In the genomic region with DNA sequence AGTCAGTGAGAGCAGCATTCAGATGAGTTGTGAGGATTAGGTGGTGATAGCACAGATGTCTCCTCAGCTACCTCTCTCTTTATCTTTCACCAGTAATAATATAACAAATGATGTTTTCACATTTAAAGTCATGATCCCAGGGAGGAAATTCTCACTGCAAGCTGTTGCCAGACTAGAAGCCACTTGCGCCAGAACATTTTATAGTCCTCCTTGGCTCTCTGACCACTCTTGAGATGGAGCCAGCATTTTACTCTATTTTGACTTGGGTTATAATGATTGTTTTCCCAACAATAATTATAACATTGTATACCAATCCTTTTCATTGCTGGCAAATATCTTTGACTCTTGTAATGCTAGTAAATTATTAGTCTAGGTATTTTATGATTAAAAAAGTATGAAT, we compare ENCODE assay signal across 2 cellular contexts.
TF ChIP-seq lines count a peak whose summit lies in the region.

No MANE protein-coding gene starts in this region.

TF ChIP-seq in endothelial cell of umbilical vein, 7 proteins besides CTCF, POLR2A, EP300 and RAD21 (continued from another document):
- TF ChIP-seq, protein P1, sequence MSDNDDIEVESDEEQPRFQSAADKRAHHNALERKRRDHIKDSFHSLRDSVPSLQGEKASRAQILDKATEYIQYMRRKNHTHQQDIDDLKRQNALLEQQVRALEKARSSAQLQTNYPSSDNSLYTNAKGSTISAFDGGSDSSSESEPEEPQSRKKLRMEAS (IDR thresholded peaks at IDR 0.05; ENCODE audit: insufficient read depth, insufficient read length) = no peak
- no peak for TF ChIP-seq FOS (IDR thresholded peaks at IDR 0.05; ENCODE audit: borderline replicate concordance, insufficient read depth, low read length)
- no peak for TF ChIP-seq GATA2 (IDR thresholded peaks at IDR 0.05; ENCODE audit: insufficient read depth, insufficient read length, low read depth, low read length)
- no peak for TF ChIP-seq POLR2AphosphoS5 (IDR thresholded peaks at IDR 0.05; ENCODE audit: insufficient read depth, low read depth, low read length)
- no peak for TF ChIP-seq JUN (IDR thresholded peaks at IDR 0.05; ENCODE audit: borderline replicate concordance, insufficient read depth, insufficient read length, low read depth)
- no peak for TF ChIP-seq MYC (IDR thresholded peaks at IDR 0.05; ENCODE audit: low read depth, low read length)

TF ChIP-seq in HepG2, 621 proteins besides CTCF, POLR2A, EP300 and RAD21:
- TF ChIP-seq, protein P2, sequence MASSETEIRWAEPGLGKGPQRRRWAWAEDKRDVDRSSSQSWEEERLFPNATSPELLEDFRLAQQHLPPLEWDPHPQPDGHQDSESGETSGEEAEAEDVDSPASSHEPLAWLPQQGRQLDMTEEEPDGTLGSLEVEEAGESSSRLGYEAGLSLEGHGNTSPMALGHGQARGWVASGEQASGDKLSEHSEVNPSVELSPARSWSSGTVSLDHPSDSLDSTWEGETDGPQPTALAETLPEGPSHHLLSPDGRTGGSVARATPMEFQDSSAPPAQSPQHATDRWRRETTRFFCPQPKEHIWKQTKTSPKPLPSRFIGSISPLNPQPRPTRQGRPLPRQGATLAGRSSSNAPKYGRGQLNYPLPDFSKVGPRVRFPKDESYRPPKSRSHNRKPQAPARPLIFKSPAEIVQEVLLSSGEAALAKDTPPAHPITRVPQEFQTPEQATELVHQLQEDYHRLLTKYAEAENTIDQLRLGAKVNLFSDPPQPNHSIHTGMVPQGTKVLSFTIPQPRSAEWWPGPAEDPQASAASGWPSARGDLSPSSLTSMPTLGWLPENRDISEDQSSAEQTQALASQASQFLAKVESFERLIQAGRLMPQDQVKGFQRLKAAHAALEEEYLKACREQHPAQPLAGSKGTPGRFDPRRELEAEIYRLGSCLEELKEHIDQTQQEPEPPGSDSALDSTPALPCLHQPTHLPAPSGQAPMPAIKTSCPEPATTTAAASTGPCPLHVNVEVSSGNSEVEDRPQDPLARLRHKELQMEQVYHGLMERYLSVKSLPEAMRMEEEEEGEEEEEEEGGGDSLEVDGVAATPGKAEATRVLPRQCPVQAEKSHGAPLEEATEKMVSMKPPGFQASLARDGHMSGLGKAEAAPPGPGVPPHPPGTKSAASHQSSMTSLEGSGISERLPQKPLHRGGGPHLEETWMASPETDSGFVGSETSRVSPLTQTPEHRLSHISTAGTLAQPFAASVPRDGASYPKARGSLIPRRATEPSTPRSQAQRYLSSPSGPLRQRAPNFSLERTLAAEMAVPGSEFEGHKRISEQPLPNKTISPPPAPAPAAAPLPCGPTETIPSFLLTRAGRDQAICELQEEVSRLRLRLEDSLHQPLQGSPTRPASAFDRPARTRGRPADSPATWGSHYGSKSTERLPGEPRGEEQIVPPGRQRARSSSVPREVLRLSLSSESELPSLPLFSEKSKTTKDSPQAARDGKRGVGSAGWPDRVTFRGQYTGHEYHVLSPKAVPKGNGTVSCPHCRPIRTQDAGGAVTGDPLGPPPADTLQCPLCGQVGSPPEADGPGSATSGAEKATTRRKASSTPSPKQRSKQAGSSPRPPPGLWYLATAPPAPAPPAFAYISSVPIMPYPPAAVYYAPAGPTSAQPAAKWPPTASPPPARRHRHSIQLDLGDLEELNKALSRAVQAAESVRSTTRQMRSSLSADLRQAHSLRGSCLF (CRISPR knock-in tag; IDR thresholded peaks at IDR 0.05; ENCODE audit: borderline replicate concordance) = no peak
- TF ChIP-seq ZNF720 (CRISPR knock-in tag; IDR thresholded peaks at IDR 0.05) (no peak), ZNF577 (CRISPR knock-in tag; IDR thresholded peaks at IDR 0.05; ENCODE audit: borderline replicate concordance, low read depth) (no peak), MAFK (conservative IDR thresholded peaks at IDR 0.05 in 1 of 2, IDR thresholded peaks at IDR 0.05 in 1 of 2; ENCODE audit: low read length in 2 of 2) (no peak), NFRKB (IDR thresholded peaks at IDR 0.05) (no peak), ZNF484 (CRISPR knock-in tag; IDR thresholded peaks at IDR 0.05; ENCODE audit: borderline replicate concordance, low read depth) (no peak), ZNF180 (CRISPR knock-in tag; IDR thresholded peaks at IDR 0.05; ENCODE audit: borderline replicate concordance, low read depth) (no peak), KDM6A (CRISPR knock-in tag; IDR thresholded peaks at IDR 0.05; ENCODE audit: low read depth) (no peak), ZNF251 (CRISPR knock-in tag; IDR thresholded peaks at IDR 0.05) (no peak), SUZ12 (IDR thresholded peaks at IDR 0.05; ENCODE audit: low read depth, low read length) (no peak), FOXK1 (CRISPR knock-in tag; IDR thresholded peaks at IDR 0.05; ENCODE audit: borderline replicate concordance, low read depth) (no peak), MTF1 (CRISPR knock-in tag; IDR thresholded peaks at IDR 0.05) (no peak), ZNF768 (CRISPR knock-in tag; IDR thresholded peaks at IDR 0.05) (no peak)
- TF ChIP-seq, protein P3, sequence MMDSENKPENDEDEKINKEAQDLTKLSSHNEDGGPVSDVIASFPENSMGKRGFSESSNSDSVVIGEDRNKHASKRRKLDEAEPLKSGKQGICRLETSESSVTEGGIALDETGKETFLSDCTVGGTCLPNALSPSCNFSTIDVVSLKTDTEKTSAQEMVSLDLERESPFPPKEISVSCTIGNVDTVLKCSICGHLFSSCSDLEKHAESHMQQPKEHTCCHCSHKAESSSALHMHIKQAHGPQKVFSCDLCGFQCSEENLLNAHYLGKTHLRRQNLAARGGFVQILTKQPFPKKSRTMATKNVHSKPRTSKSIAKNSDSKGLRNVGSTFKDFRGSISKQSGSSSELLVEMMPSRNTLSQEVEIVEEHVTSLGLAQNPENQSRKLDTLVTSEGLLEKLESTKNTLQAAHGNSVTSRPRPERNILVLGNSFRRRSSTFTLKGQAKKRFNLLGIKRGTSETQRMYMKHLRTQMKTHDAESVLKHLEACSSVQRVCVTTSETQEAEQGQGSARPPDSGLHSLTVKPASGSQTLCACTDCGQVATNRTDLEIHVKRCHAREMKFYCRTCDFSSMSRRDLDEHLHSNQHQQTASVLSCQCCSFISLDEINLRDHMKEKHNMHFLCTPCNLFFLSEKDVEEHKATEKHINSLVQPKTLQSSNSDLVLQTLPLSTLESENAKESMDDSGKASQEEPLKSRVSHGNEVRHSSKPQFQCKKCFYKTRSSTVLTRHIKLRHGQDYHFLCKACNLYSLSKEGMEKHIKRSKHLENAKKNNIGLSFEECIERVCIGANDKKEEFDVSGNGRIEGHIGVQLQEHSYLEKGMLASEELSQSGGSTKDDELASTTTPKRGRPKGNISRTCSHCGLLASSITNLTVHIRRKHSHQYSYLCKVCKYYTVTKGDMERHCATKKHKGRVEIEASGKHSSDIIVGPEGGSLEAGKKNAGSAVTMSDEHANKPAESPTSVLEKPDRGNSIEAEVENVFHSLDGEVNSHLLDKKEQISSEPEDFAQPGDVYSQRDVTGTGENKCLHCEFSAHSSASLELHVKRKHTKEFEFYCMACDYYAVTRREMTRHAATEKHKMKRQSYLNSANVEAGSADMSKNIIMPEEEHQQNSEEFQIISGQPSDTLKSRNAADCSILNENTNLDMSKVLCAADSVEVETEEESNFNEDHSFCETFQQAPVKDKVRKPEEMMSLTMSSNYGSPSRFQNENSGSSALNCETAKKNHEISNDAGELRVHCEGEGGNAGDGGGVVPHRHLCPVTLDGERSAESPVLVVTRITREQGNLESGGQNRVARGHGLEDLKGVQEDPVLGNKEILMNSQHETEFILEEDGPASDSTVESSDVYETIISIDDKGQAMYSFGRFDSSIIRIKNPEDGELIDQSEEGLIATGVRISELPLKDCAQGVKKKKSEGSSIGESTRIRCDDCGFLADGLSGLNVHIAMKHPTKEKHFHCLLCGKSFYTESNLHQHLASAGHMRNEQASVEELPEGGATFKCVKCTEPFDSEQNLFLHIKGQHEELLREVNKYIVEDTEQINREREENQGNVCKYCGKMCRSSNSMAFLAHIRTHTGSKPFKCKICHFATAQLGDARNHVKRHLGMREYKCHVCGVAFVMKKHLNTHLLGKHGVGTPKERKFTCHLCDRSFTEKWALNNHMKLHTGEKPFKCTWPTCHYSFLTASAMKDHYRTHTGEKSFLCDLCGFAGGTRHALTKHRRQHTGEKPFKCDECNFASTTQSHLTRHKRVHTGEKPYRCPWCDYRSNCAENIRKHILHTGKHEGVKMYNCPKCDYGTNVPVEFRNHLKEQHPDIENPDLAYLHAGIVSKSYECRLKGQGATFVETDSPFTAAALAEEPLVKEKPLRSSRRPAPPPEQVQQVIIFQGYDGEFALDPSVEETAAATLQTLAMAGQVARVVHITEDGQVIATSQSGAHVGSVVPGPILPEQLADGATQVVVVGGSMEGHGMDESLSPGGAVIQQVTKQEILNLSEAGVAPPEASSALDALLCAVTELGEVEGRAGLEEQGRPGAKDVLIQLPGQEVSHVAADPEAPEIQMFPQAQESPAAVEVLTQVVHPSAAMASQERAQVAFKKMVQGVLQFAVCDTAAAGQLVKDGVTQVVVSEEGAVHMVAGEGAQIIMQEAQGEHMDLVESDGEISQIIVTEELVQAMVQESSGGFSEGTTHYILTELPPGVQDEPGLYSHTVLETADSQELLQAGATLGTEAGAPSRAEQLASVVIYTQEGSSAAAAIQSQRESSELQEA (CRISPR knock-in tag; IDR thresholded peaks at IDR 0.05; ENCODE audit: not compliant biosample characterization) = no peak
TF ChIP-seq in HepG2: peak in this region for 0.
